Comparison of ENCODE assay signal across 8 cellular contexts in genomic region chr16:11232852-11233726, GRCh38. TPM values are rescaled to one million over a fixed set of nuclear protein-coding genes. Genes with fewer than 3 reads are reported as not detected.
DNase-seq lines count a peak whose midpoint lies in the region; TF ChIP-seq lines count a peak whose summit lies in the region.

No MANE protein-coding gene starts in this region.

- H4K5ac ChIP-seq in H9 (ENCODE audit: insufficient read length, low read depth, low read length), result no peak overlapping the region

- no peak overlapping the region for H2AK5ac ChIP-seq in H9 (ENCODE audit: insufficient read length, low read length)

- no peaks in the 10 kb centered on the region for H3K9me3 ChIP-seq in H9 (ENCODE audit: control insufficient read depth, low read depth, low read length)

- H3K36me3 Mint-ChIP-seq in H9 (ENCODE audit: insufficient read depth in 1 of 3, low read depth in 3 of 3) (no peaks in the 10 kb centered on the region), Calu3 (ENCODE audit: insufficient read depth, unreplicated experiment) (no peaks in the 10 kb centered on the region)
- H3K36me3 Mint-ChIP-seq in T-helper 1 cell treated with Interleukin-12 subunit alpha and Interleukin-12 subunit beta and Interleukin-4 antibody, amounts not matched to agents 30 μg/mL and 1 μg/mL, for 36 hours (ENCODE audit: low read depth), result no peaks in the 10 kb centered on the region
- H3K36me3 Mint-ChIP-seq in activated naive CD8-positive, alpha-beta T cell, result no peaks in the 10 kb centered on the region

- no peak overlapping the region for H2BK5ac ChIP-seq in H9 (ENCODE audit: insufficient read length, low read length)

- DNase-seq in GDM1 (lab: John Stamatoyannopoulos, UW), result peak; percentile 70
- DNase-seq in H9, result peak; percentile 72
- peak; percentile 85 for DNase-seq in posterior vena cava (ENCODE audit: low spot score)
- no peak for DNase-seq in Calu3
- DNase-seq in NCI-H187 (lab: John Stamatoyannopoulos, UW), result no peak
- no peak for DNase-seq in dermis blood vessel endothelial cell

- H3K4ac ChIP-seq in H9 (ENCODE audit: low read depth, low read length), result no peak overlapping the region

- no peaks in the 10 kb centered on the region for H3K79me2 ChIP-seq in H9 (ENCODE audit: insufficient read depth, low read length)

- no peaks in the 10 kb centered on the region for H3K4me1 ChIP-seq in H9 (ENCODE audit: insufficient read depth, low read length)

- H3K56ac ChIP-seq in H9 (ENCODE audit: insufficient read length, low read depth, low read length), result no peak overlapping the region

- H3K9me3 Mint-ChIP-seq in H9 (no peaks in the 10 kb centered on the region), Calu3 (ENCODE audit: low read depth, unreplicated experiment) (no peaks in the 10 kb centered on the region)
- H3K9me3 Mint-ChIP-seq in T-helper 1 cell treated with Interleukin-12 subunit alpha and Interleukin-12 subunit beta and Interleukin-4 antibody, amounts not matched to agents 30 μg/mL and 1 μg/mL, for 36 hours, result no peaks in the 10 kb centered on the region
- no peaks in the 10 kb centered on the region for H3K9me3 Mint-ChIP-seq in activated naive CD8-positive, alpha-beta T cell (ENCODE audit: low read depth)

- no TSS peak for BruUV-seq in Calu3 (replicated peaks; lab: Mats Ljungman, UMichigan)

- no peak overlapping the region for H4K8ac ChIP-seq in H9 (replicated peaks; ENCODE audit: insufficient read length, low read depth, low read length)

- H2BK20ac ChIP-seq in H9 (ENCODE audit: low read depth, low read length, poor library complexity, severe bottlenecking), result no peak overlapping the region

- H2AFZ ChIP-seq in H9 (ENCODE audit: low read length), result no peak overlapping the region

- no peaks in the 10 kb centered on the region for H3K79me1 ChIP-seq in H9 (ENCODE audit: insufficient read depth, low read depth, low read length, poor library complexity, severe bottlenecking)

- no peak overlapping the region for H3T11ph ChIP-seq in H9 (ENCODE audit: low read length)

- H3K18ac ChIP-seq in H9 (ENCODE audit: insufficient read length, low read depth, low read length), result no peak overlapping the region

- WGBS in H9 (ENCODE audit: extremely low coverage, insufficient read length, low lambda C conversion rate), result no CpG with 5 or more reads among the region's 35 CpGs

- TF ChIP-seq CTCF in H9 (conservative IDR thresholded peaks at IDR 0.05), result no peak
- no peak for TF ChIP-seq CTCF in Calu3 (IDR thresholded peaks at IDR 0.05; ENCODE audit: unreplicated experiment)

- H3K23me2 ChIP-seq in H9 (ENCODE audit: insufficient read length, low read depth, low read length, poor library complexity, severe bottlenecking), result no peaks in the 10 kb centered on the region

- no peak overlapping the region for H3K27ac ChIP-seq in H9 (ENCODE audit: insufficient read length, low read depth, low read length)

- no peak overlapping the region for H2BK15ac ChIP-seq in H9 (ENCODE audit: low read depth, low read length)

- H3K27me3 Mint-ChIP-seq in H9 (ENCODE audit: low read depth) (peaks cover 8% of the 10 kb centered on the region), Calu3 (ENCODE audit: unreplicated experiment) (no peaks in the 10 kb centered on the region)
- H3K27me3 Mint-ChIP-seq in T-helper 1 cell treated with Interleukin-12 subunit alpha and Interleukin-12 subunit beta and Interleukin-4 antibody, amounts not matched to agents 30 μg/mL and 1 μg/mL, for 36 hours (ENCODE audit: low read depth), result no peaks in the 10 kb centered on the region
- H3K27me3 Mint-ChIP-seq in activated naive CD8-positive, alpha-beta T cell, result no peaks in the 10 kb centered on the region

- H2BK12ac ChIP-seq in H9 (ENCODE audit: insufficient read length, low read depth, low read length), result no peak overlapping the region

- H4K20me1 ChIP-seq in H9 (ENCODE audit: control insufficient read depth, insufficient read depth, insufficient read length), result no peaks in the 10 kb centered on the region

- 0 out of 2 replicates have a peak overlapping the region, but pooled peaks have one; percentile 0 for H3K14ac ChIP-seq in H9 (ENCODE audit: insufficient read depth, low read length)

- H3K4me1 Mint-ChIP-seq in H9 (peaks cover 0 to 6% of the 10 kb centered on the region in 2 experiments; a peak in 3 of 4 replicates), Calu3 (ENCODE audit: low read depth, unreplicated experiment) (peaks cover 24% of the 10 kb centered on the region)
- H3K4me1 Mint-ChIP-seq in T-helper 1 cell treated with Interleukin-12 subunit alpha and Interleukin-12 subunit beta and Interleukin-4 antibody, amounts not matched to agents 30 μg/mL and 1 μg/mL, for 36 hours (ENCODE audit: low read depth), result peaks cover 71% of the 10 kb centered on the region
- peaks cover 67% of the 10 kb centered on the region for H3K4me1 Mint-ChIP-seq in activated naive CD8-positive, alpha-beta T cell (ENCODE audit: low read depth)

- intact Hi-C loops in posterior vena cava (cut with DNase I) (no loop called here), Calu3 (cut with micrococcal nuclease; ENCODE audit: unreplicated experiment) (no loop called here)

- H3K4me3 Mint-ChIP-seq in H9, result no peak overlapping the region
- H3K4me3 Mint-ChIP-seq in T-helper 1 cell treated with Interleukin-12 subunit alpha and Interleukin-12 subunit beta and Interleukin-4 antibody, amounts not matched to agents 30 μg/mL and 1 μg/mL, for 36 hours, result peak overlapping the region; percentile 74
- peak overlapping the region; percentile 77 for H3K4me3 Mint-ChIP-seq in activated naive CD8-positive, alpha-beta T cell
- no peak overlapping the region for H3K4me3 Mint-ChIP-seq in Calu3 (ENCODE audit: low read depth, unreplicated experiment)

- H3K27me3 ChIP-seq in H9 (ENCODE audit: insufficient read depth, low read length), result no peaks in the 10 kb centered on the region

- CTCF ChIA-PET in Calu3 (lab: Charles Lee), result no interaction called here

- no peak overlapping the region; a peak in 2 of 7 replicates for H3K27ac Mint-ChIP-seq in H9
- peak overlapping the region; percentile 97 for H3K27ac Mint-ChIP-seq in T-helper 1 cell treated with Interleukin-12 subunit alpha and Interleukin-12 subunit beta and Interleukin-4 antibody, amounts not matched to agents 30 μg/mL and 1 μg/mL, for 36 hours
- H3K27ac Mint-ChIP-seq in activated naive CD8-positive, alpha-beta T cell, result peak overlapping the region; percentile 98
- no peak overlapping the region for H3K27ac Mint-ChIP-seq in Calu3 (ENCODE audit: unreplicated experiment)

- H3K4me2 ChIP-seq in H9 (ENCODE audit: insufficient read depth, insufficient read length, low read length), result no peak overlapping the region

- H3K23ac ChIP-seq in H9 (ENCODE audit: insufficient read length, low read depth, low read length), result no peak overlapping the region

- H3K9ac ChIP-seq in H9 (ENCODE audit: extremely low read depth, insufficient read length, low read length), result no peak overlapping the region

- no peak overlapping the region for H4K91ac ChIP-seq in H9 (ENCODE audit: insufficient read length, low read depth, low read length)

- no peak overlapping the region for H2BK120ac ChIP-seq in H9 (ENCODE audit: low read depth, low read length, poor library complexity, severe bottlenecking)

RNA-seq across cellular contexts. Expression of gene SOCS1, which starts 22.9 kb away (rescaled TPM):
- 11.0 and 11.5 TPM in 2 replicates for total RNA-seq in H9 (2021)
- 1 to 10 TPM; 7.5 to 7.7 TPM for total RNA-seq in posterior vena cava
- total RNA-seq in Calu3 (2022), result 4.8 and 5.8 TPM in 2 replicates
- total RNA-seq in dermis blood vessel endothelial cell, result 0.23 and 0.68 TPM in 2 replicates

RNA-seq across cellular contexts. Expression of gene TNP2, which starts 36.0 kb away (rescaled TPM):
- total RNA-seq in H9 (2021), result not detected in 2 replicates
- not detected for total RNA-seq in posterior vena cava
- not detected in 2 replicates for total RNA-seq in Calu3 (2022)
- not detected in 2 replicates for total RNA-seq in dermis blood vessel endothelial cell

RNA-seq across cellular contexts. Expression of gene PRM3, which starts 40.3 kb away (rescaled TPM):
- total RNA-seq in H9 (2021) (not detected in 2 replicates), posterior vena cava (not detected), Calu3 (2022) (not detected in 2 replicates), dermis blood vessel endothelial cell (not detected in 2 replicates)

RNA-seq across cellular contexts. Expression of gene PRM2, which starts 43.2 kb away (rescaled TPM):
- total RNA-seq in H9 (2021) (not detected in 2 replicates), posterior vena cava (not detected), Calu3 (2022) (not detected in 2 replicates), dermis blood vessel endothelial cell (not detected in 2 replicates)

RNA-seq across cellular contexts. Expression of gene PRM1, which starts 48.0 kb away (rescaled TPM):
- not detected in 2 replicates for total RNA-seq in H9 (2021)
- total RNA-seq in posterior vena cava, result not detected
- total RNA-seq in Calu3 (2022), result not detected in 2 replicates
- not detected in 2 replicates for total RNA-seq in dermis blood vessel endothelial cell

Comparison
In these comparisons a context has a peak if more than half of its experiments do, and no peak if none do; other contexts are left out.
1. DNase-seq: peak in GDM1 (single experiment), H9 (single experiment) and posterior vena cava (single experiment); none in Calu3 (single experiment), NCI-H187 (0 of 2) and dermis blood vessel endothelial cell (single experiment).
2. H3K27ac Mint-ChIP-seq: peak in T-helper 1 cell treated with Interleukin-12 subunit alpha and Interleukin-12 subunit beta and Interleukin-4 antibody, amounts not matched to agents 30 μg/mL and 1 μg/mL, for 36 hours (single experiment) and activated naive CD8-positive, alpha-beta T cell (single experiment); none in H9 (0 of 3) and Calu3 (single experiment).
3. H3K4me3 Mint-ChIP-seq: peak in T-helper 1 cell treated with Interleukin-12 subunit alpha and Interleukin-12 subunit beta and Interleukin-4 antibody, amounts not matched to agents 30 μg/mL and 1 μg/mL, for 36 hours (single experiment) and activated naive CD8-positive, alpha-beta T cell (single experiment); none in H9 (0 of 2) and Calu3 (single experiment).